ENCODE assay signal across 7 cellular contexts in the genomic region with DNA sequence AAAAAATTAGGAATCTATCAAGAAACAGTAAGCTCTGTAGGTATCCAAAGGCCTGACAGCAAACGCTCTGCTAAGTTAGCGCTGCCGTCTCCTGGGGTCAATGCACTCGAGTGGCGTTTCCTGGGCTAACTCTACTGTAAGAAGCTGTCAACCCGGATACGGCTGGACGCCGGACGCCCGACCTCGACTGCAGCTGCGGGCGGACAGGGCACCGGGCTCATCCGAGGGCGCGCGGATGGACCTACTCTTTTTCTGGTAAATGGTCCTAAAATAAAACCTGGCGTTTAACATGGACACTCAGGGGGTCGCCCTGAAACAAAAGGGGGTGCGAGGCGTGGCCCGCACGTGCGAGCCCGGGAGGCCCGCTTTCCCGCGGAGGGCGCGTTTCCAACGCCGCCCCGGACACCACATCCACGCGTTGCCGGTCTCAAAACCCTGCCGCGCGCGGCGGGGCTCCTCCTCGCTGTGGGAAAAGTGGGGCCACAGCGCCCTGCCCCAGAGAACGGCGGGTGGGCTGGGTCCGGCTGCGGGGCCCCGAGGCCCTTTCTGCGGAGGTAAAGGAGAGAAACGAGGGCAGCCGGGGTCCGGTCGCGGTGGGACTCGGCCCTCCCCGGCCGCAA. TPM values are rescaled to one million over a fixed set of nuclear protein-coding genes. Genes with fewer than 3 reads are reported as not detected.
DNase-seq lines count a peak whose midpoint lies in the region; ATAC-seq and TF ChIP-seq lines count a peak whose summit lies in the region.

No MANE protein-coding gene starts in this region.

- no peak overlapping the region for H4K91ac ChIP-seq in IMR-90 (ENCODE audit: insufficient read depth, low read depth, low read length)

- TF ChIP-seq CTCF in IMR-90 (conservative IDR thresholded peaks at IDR 0.05; ENCODE audit: low read depth, low read length) (no peak), type B pancreatic cell (conservative IDR thresholded peaks at IDR 0.05) (no peak)

- H3K4ac ChIP-seq in IMR-90 (ENCODE audit: low read depth, low read length): peak overlapping the region; percentile 8

- H3K9me3 ChIP-seq in IMR-90 (ENCODE audit: control insufficient read depth, insufficient read depth, low read length): no peaks in the 10 kb centered on the region

- H3K14ac ChIP-seq in IMR-90 (replicated peaks; ENCODE audit: low read depth, low read length): peak overlapping the region; percentile 17; the same call in 1 of the 2 replicates

- H2BK5ac ChIP-seq in IMR-90 (ENCODE audit: low read depth, low read length, poor library complexity, severe bottlenecking): peak overlapping the region; percentile 75

- H3K27me3 ChIP-seq in IMR-90 (ENCODE audit: control insufficient read depth, insufficient read depth, low read length): no peaks in the 10 kb centered on the region

- 0% methylated on average over 20 of the region's 59 CpGs; no CpG with 5 or more reads in 1 of the 2 experiments for WGBS in IMR-90 (ENCODE audit: extremely low coverage in 2 of 2, insufficient read length in 1 of 2), 2 experiments

- dilution Hi-C loops in IMR-90 (cut with HindIII; ENCODE audit: low sequenced_read_pairs, unreplicated experiment): no loop called here

- no peak overlapping the region for H2BK20ac ChIP-seq in IMR-90 (ENCODE audit: low read depth, low read length)

- no peak for TF ChIP-seq RAD21 in IMR-90 (IDR thresholded peaks at IDR 0.05; ENCODE audit: low read length)

- H3K4me3 Mint-ChIP-seq in natural killer cell treated with Interleukin-12 subunit alpha and Interleukin-12 subunit beta and Interleukin-15 and Interleukin-18, amount 100 ng/mL, for 72 hours: peak overlapping the region; percentile 92
- peak overlapping the region; percentile 100 for H3K4me3 Mint-ChIP-seq in type B pancreatic cell

- peak; percentile 0 for ATAC-seq in GM19035 (IDR thresholded peaks at IDR 0.05; ENCODE audit: unreplicated experiment)
- ATAC-seq in IMR-90 (ENCODE audit: low read depth): no peak
- no peak for ATAC-seq in natural killer cell treated with Interleukin-12 subunit alpha and Interleukin-12 subunit beta and Interleukin-15 and Interleukin-18, amount 100 ng/mL, for 72 hours

- no peaks in the 10 kb centered on the region for H3K9me1 ChIP-seq in IMR-90 (ENCODE audit: insufficient read depth, low read length)

- no peak overlapping the region; the same call in 1 of the 2 replicates for H4K5ac ChIP-seq in IMR-90 (ENCODE audit: low read depth, low read length)

- H3K27ac Mint-ChIP-seq in natural killer cell treated with Interleukin-12 subunit alpha and Interleukin-12 subunit beta and Interleukin-15 and Interleukin-18, amount 100 ng/mL, for 72 hours: peak overlapping the region; percentile 92 to 99
- H3K27ac Mint-ChIP-seq in type B pancreatic cell: peak overlapping the region; percentile 100

- peak overlapping the region; percentile 85 for H3K4me2 ChIP-seq in IMR-90 (ENCODE audit: low read depth, low read length)

- peaks cover 4% of the 10 kb centered on the region for H3K4me1 ChIP-seq in IMR-90 (ENCODE audit: control insufficient read depth, insufficient read depth, low read length)

- H3K27ac ChIP-seq in IMR-90 (ENCODE audit: insufficient read depth, low read length): peak overlapping the region; percentile 91

- POLR2A ChIA-PET in IMR-90 (lab: Charles Lee; ENCODE audit: unreplicated experiment): no interaction called here

- H2BK15ac ChIP-seq in IMR-90 (ENCODE audit: low read depth, low read length): no peak overlapping the region

- peaks cover 16% of the 10 kb centered on the region for H4K20me1 ChIP-seq in IMR-90 (ENCODE audit: insufficient read depth, low read length)

- H3K9me3 Mint-ChIP-seq in natural killer cell treated with Interleukin-12 subunit alpha and Interleukin-12 subunit beta and Interleukin-15 and Interleukin-18, amount 100 ng/mL, for 72 hours: no peaks in the 10 kb centered on the region
- H3K9me3 Mint-ChIP-seq in type B pancreatic cell: no peaks in the 10 kb centered on the region

- H2AK5ac ChIP-seq in IMR-90 (ENCODE audit: low read depth, low read length): peak overlapping the region; percentile 77; the same call in 1 of the 2 replicates

- peak overlapping the region in 1 of 2 experiments; percentile 73; a peak in 1 of 4 replicates for H4K8ac ChIP-seq in IMR-90 (ENCODE audit: low read depth in 2 of 2, low read length in 2 of 2)

- CTCF ChIA-PET in IMR-90 (lab: Yijun Ruan, JAX): interaction anchor here (0.5 to 0.6 kb wide), 2 partner anchors 16 to 653 kb away, joined by 4 to 5 read pairs; no protein-coding TSS in a partner anchor

- no peak overlapping the region for H2BK120ac ChIP-seq in IMR-90 (ENCODE audit: low read depth, low read length)

- no peaks in the 10 kb centered on the region for H3K27me3 Mint-ChIP-seq in natural killer cell treated with Interleukin-12 subunit alpha and Interleukin-12 subunit beta and Interleukin-15 and Interleukin-18, amount 100 ng/mL, for 72 hours
- H3K27me3 Mint-ChIP-seq in type B pancreatic cell: no peaks in the 10 kb centered on the region

- intact Hi-C loops in IMR-90 (cut with micrococcal nuclease): loop anchor here (1.0 to 2.0 kb wide), 4 partner anchors 27 to 152 kb away; a partner anchor contains a TSS

- peak overlapping the region; percentile 90 for H3K9ac ChIP-seq in IMR-90 (ENCODE audit: low read depth, low read length)

- TF ChIP-seq POLR2A in IMR-90 (IDR thresholded peaks at IDR 0.05; ENCODE audit: low read depth, low read length): no peak

- peaks cover 10% of the 10 kb centered on the region for H3K36me3 ChIP-seq in IMR-90 (ENCODE audit: control insufficient read depth, insufficient read depth, low read length)

- H3K18ac ChIP-seq in IMR-90 (ENCODE audit: low read depth, low read length): no peak overlapping the region

- BruUV-seq in IMR-90 (replicated peaks; lab: Mats Ljungman, UMichigan): no TSS peak

- peak overlapping the region; percentile 96 for H2AFZ ChIP-seq in IMR-90 (replicated peaks; ENCODE audit: low read length, poor library complexity)

- peaks cover 15 to 36% of the 10 kb centered on the region in 2 experiments for H3K79me1 ChIP-seq in IMR-90 (ENCODE audit: low read depth in 1 of 2, low read length in 2 of 2)

- H3K56ac ChIP-seq in IMR-90 (ENCODE audit: extremely low read depth, insufficient read depth, low read length): peak overlapping the region; percentile 50; the same call in 1 of the 2 replicates

- peak overlapping the region; percentile 91 for H2AK9ac ChIP-seq in IMR-90 (replicated peaks; ENCODE audit: low read depth, low read length, poor library complexity)

- peak overlapping the region; percentile 26; the same call in 1 of the 2 replicates for H3K23ac ChIP-seq in IMR-90 (ENCODE audit: low read depth, low read length)

- peak overlapping the region; percentile 89 for H3K4me3 ChIP-seq in IMR-90 (ENCODE audit: insufficient read depth, low read depth, low read length)

- in situ Hi-C loops in IMR-90 (cut with MboI; ENCODE audit: low sequenced_read_pairs): no loop called here

- peaks cover 47% of the 10 kb centered on the region for H3K36me3 Mint-ChIP-seq in natural killer cell treated with Interleukin-12 subunit alpha and Interleukin-12 subunit beta and Interleukin-15 and Interleukin-18, amount 100 ng/mL, for 72 hours
- H3K36me3 Mint-ChIP-seq in type B pancreatic cell: peaks cover 29% of the 10 kb centered on the region

- DNase-seq in IMR-90 (peak; percentile 42), fibroblast of gingiva (ENCODE audit: low read depth) (peak; percentile 22), type B pancreatic cell (ENCODE audit: extremely low spot score, unreplicated experiment) (no peak), COR-L47 (lab: John Stamatoyannopoulos, UW) (no peak)
- peak; percentile 67 for DNase-seq in activated CD8-positive, alpha-beta memory T cell treated with anti-CD3 and anti-CD28 coated beads, Interleukin-2, amount 50 U/mL, for 48 hours
- peak; percentile 64 for DNase-seq in natural killer cell treated with Interleukin-12 subunit alpha and Interleukin-12 subunit beta and Interleukin-15 and Interleukin-18, amount 100 ng/mL, for 72 hours (ENCODE audit: low spot score)

- H3K4me1 Mint-ChIP-seq in natural killer cell treated with Interleukin-12 subunit alpha and Interleukin-12 subunit beta and Interleukin-15 and Interleukin-18, amount 100 ng/mL, for 72 hours (ENCODE audit: low read depth in 2 of 2): peaks cover 34 to 57% of the 10 kb centered on the region in 2 donors
- H3K4me1 Mint-ChIP-seq in type B pancreatic cell (ENCODE audit: unreplicated experiment): peaks cover 26% of the 10 kb centered on the region

TF ChIP-seq in IMR-90, 13 proteins besides CTCF, POLR2A, EP300 and RAD21 (continues in another document):
- peak; percentile 75 for TF ChIP-seq BHLHE40 (IDR thresholded peaks at IDR 0.05; ENCODE audit: low read depth, low read length)

RNA-seq across cellular contexts. Expression of a gene that starts 0.5 kb away (rescaled TPM):
- total RNA-seq in IMR-90 (2012; rRNA removed): 576 and 610 TPM in 2 replicates
- polyA plus RNA-seq in IMR-90 (2012; rRNA removed): 119 and 123 TPM in 2 replicates
- polyA plus RNA-seq in IMR-90 (2012; cell fraction: cytosol; rRNA removed): 89.7 and 201 TPM in 2 replicates
- 136 and 202 TPM in 2 replicates for polyA plus RNA-seq in IMR-90 (2012; cell fraction: nucleus; rRNA removed; ENCODE audit: low replicate concordance)
- total RNA-seq in natural killer cell treated with Interleukin-12 subunit alpha and Interleukin-12 subunit beta and Interleukin-15 and Interleukin-18, amount 100 ng/mL, for 72 hours: 100 to 1,000 TPM; 360 to 498 TPM
- total RNA-seq in type B pancreatic cell (ENCODE audit: low replicate concordance): 206 and 235 TPM in 2 replicates

RNA-seq across cellular contexts. Expression of a gene that starts 1.4 kb away (rescaled TPM):
- total RNA-seq in IMR-90 (2012; rRNA removed) (53.4 and 70.5 TPM in 2 replicates), type B pancreatic cell (ENCODE audit: low replicate concordance) (59.1 and 65.2 TPM in 2 replicates)
- polyA plus RNA-seq in IMR-90 (2012; rRNA removed): 56.8 and 64.1 TPM in 2 replicates
- 30.1 and 53.9 TPM in 2 replicates for polyA plus RNA-seq in IMR-90 (2012; cell fraction: cytosol; rRNA removed)
- polyA plus RNA-seq in IMR-90 (2012; cell fraction: nucleus; rRNA removed; ENCODE audit: low replicate concordance): 6.7 and 21.0 TPM in 2 replicates
- total RNA-seq in natural killer cell treated with Interleukin-12 subunit alpha and Interleukin-12 subunit beta and Interleukin-15 and Interleukin-18, amount 100 ng/mL, for 72 hours: 10 to 100 TPM; 65.8 to 82.4 TPM

RNA-seq across cellular contexts. Expression of a gene that starts 11.2 kb away (rescaled TPM):
- total RNA-seq in IMR-90 (2012; rRNA removed) (not detected in 2 replicates), type B pancreatic cell (ENCODE audit: low replicate concordance) (0.17 TPM in 1 of 2 replicates, not detected in the other)
- polyA plus RNA-seq in IMR-90 (2012; rRNA removed): not detected in 2 replicates
- polyA plus RNA-seq in IMR-90 (2012; cell fraction: cytosol; rRNA removed): not detected in 2 replicates
- not detected in 2 replicates for polyA plus RNA-seq in IMR-90 (2012; cell fraction: nucleus; rRNA removed; ENCODE audit: low replicate concordance)
- 1 to 10 TPM in 1 of 2 donors, under 1 TPM in 1; 0.24 to 1.1 TPM for total RNA-seq in natural killer cell treated with Interleukin-12 subunit alpha and Interleukin-12 subunit beta and Interleukin-15 and Interleukin-18, amount 100 ng/mL, for 72 hours

RNA-seq across cellular contexts. Expression of a gene that starts 27.0 kb away (rescaled TPM):
- 45.2 and 50.3 TPM in 2 replicates for total RNA-seq in IMR-90 (2012; rRNA removed)
- polyA plus RNA-seq in IMR-90 (2012; rRNA removed): 29.2 and 30.5 TPM in 2 replicates
- 8.8 and 15.7 TPM in 2 replicates for polyA plus RNA-seq in IMR-90 (2012; cell fraction: cytosol; rRNA removed)
- 4.2 and 15.3 TPM in 2 replicates for polyA plus RNA-seq in IMR-90 (2012; cell fraction: nucleus; rRNA removed; ENCODE audit: low replicate concordance)
- 10 to 100 TPM; 70.0 to 88.7 TPM for total RNA-seq in natural killer cell treated with Interleukin-12 subunit alpha and Interleukin-12 subunit beta and Interleukin-15 and Interleukin-18, amount 100 ng/mL, for 72 hours
- total RNA-seq in type B pancreatic cell (ENCODE audit: low replicate concordance): 38.4 and 67.4 TPM in 2 replicates

Comparison
In these comparisons a context has a peak if more than half of its experiments do, and no peak if none do; other contexts are left out.
1. DNase-seq: peak in IMR-90 (single experiment), activated CD8-positive, alpha-beta memory T cell treated with anti-CD3 and anti-CD28 coated beads, Interleukin-2, amount 50 U/mL, for 48 hours (single experiment), fibroblast of gingiva (single experiment) and natural killer cell treated with Interleukin-12 subunit alpha and Interleukin-12 subunit beta and Interleukin-15 and Interleukin-18, amount 100 ng/mL, for 72 hours (single experiment); none in type B pancreatic cell (single experiment) and COR-L47 (single experiment).